ENCODE assay signal across 17 cellular contexts in genomic region chr19:42288881-42289555, GRCh38. TPM values are rescaled to one million over a fixed set of nuclear protein-coding genes. Genes with fewer than 3 reads are reported as not detected.
DNase-seq lines count a peak whose midpoint lies in the region; ATAC-seq and TF ChIP-seq lines count a peak whose summit lies in the region.
"Had no signal": no experiment of that assay in that cellular context is flagged by ENCODE, and none has a peak within 500 bp of the region (broad histone marks: within the 10 kb centered on the region; RNA-seq: fewer than 3 reads in every experiment).

No MANE protein-coding gene starts in this region.

- no peak for DNase-seq in brain microvascular endothelial cell
- DNase-seq in neuronal stem cell (ENCODE audit: low spot score), result no peak
- DNase-seq in vagina (ENCODE audit: extremely low spot score in 2 of 2), result no peak
- DNase-seq in NCI-H345 (lab: John Stamatoyannopoulos, UW), result no peak
- DNase-seq: CD4-positive, alpha-beta T cell; DMS53; HCEC 1CT; KG1; NCI-H1417 treated with DMSO at 0.1 percent for 48 hours; NCI-H2029; NCI-H2171; NCI-H446 treated with DMSO at 0.1 percent for 48 hours; NCI-H774 had no signal

- peaks cover 21% of the 10 kb centered on the region for H3K4me1 ChIP-seq in DOHH2 (ENCODE audit: control insufficient read depth, low read length)
- peaks cover 19% of the 10 kb centered on the region for H3K4me1 ChIP-seq in HEK293 (ENCODE audit: control insufficient read depth, insufficient read depth, low read length)
- H3K4me1 ChIP-seq in neuronal stem cell (ENCODE audit: control insufficient read depth in 2 of 2, insufficient read depth in 1 of 2, low read depth in 1 of 2, low read length in 2 of 2), result peaks cover 14% of the 10 kb centered on the region in 2 donors
- H3K4me1 ChIP-seq in vagina, result peaks cover 27% of the 10 kb centered on the region

- peak overlapping the region; percentile 44 for H3K9ac ChIP-seq in neuronal stem cell (ENCODE audit: low read depth, low read length, poor library complexity)

- no peaks in the 10 kb centered on the region for H3K9me3 ChIP-seq in DOHH2 (ENCODE audit: control insufficient read depth, insufficient read depth, low read length)
- no peaks in the 10 kb centered on the region for H3K9me3 ChIP-seq in HEK293 (ENCODE audit: control insufficient read depth, insufficient read depth, low read depth, low read length)
- H3K9me3 ChIP-seq in neuronal stem cell (replicated peaks in 1 of 2; ENCODE audit: control insufficient read depth in 2 of 2, insufficient read depth in 1 of 2, low read depth in 1 of 2, low read length in 2 of 2), result peaks cover 0 to 2% of the 10 kb centered on the region in 2 donors
- no peaks in the 10 kb centered on the region for H3K9me3 ChIP-seq in vagina

- peak overlapping the region; percentile 25 for H3K23ac ChIP-seq in neuronal stem cell (ENCODE audit: low read depth, low read length, poor library complexity)

- peak; percentile 26 for TF ChIP-seq CTCF in DOHH2 (IDR thresholded peaks at IDR 0.05; ENCODE audit: low read depth, low read length, poor library complexity, severe bottlenecking)
- peak; percentile 58; the same call in 1 of the 2 replicates for TF ChIP-seq CTCF in HEK293 (tag by site-specific recombination; IDR thresholded peaks at IDR 0.05)
- TF ChIP-seq CTCF in brain microvascular endothelial cell (IDR thresholded peaks at IDR 0.05; ENCODE audit: low read depth, low read length, missing control alignments), result peak; percentile 7
- TF ChIP-seq CTCF in vagina (IDR thresholded peaks at IDR 0.05), result no peak

- no peak for TF ChIP-seq POLR2A in vagina (IDR thresholded peaks at IDR 0.05)

- H3K79me1 ChIP-seq in neuronal stem cell (ENCODE audit: low read depth, low read length), result peaks cover 31% of the 10 kb centered on the region

- H4K8ac ChIP-seq in neuronal stem cell (ENCODE audit: low read depth, low read length), result no peak overlapping the region

- no peak overlapping the region for H2AK5ac ChIP-seq in neuronal stem cell (ENCODE audit: low read depth, low read length)

- no peaks in the 10 kb centered on the region for H3K9me2 ChIP-seq in DOHH2 (replicated peaks; ENCODE audit: control insufficient read depth, low read length)

- in situ Hi-C loops in brain microvascular endothelial cell (cut with HindIII; ENCODE audit: low pct_ligation_motif_present, low sequenced_read_pairs), result no loop called here

- H3K4ac ChIP-seq in neuronal stem cell (ENCODE audit: low read length), result no peak overlapping the region

- H3K27ac ChIP-seq in DOHH2 (ENCODE audit: low read depth, low read length) (no peak overlapping the region), HEK293 (ENCODE audit: extremely low read depth, low read depth, low read length) (no peak overlapping the region), brain microvascular endothelial cell (no peak overlapping the region), neuronal stem cell (replicated peaks; ENCODE audit: low read length) (no peak overlapping the region), vagina (no peak overlapping the region)
- H3K27ac ChIP-seq: SJSA1 had no signal

- intact Hi-C loops in vagina (cut with DNase I), result no loop called here

- H3K36me3 ChIP-seq in DOHH2 (ENCODE audit: control insufficient read depth, low read length) (peaks cover 83% of the 10 kb centered on the region), HEK293 (ENCODE audit: control insufficient read depth in 2 of 2, insufficient read depth in 1 of 2, low read length in 2 of 2) (peaks cover 5 to 74% of the 10 kb centered on the region in 2 experiments; a peak in 2 of 3 replicates), brain microvascular endothelial cell (replicated peaks) (peaks cover 68% of the 10 kb centered on the region), neuronal stem cell (replicated peaks in 1 of 2; ENCODE audit: control insufficient read depth in 2 of 2, insufficient read depth in 2 of 2, low read length in 2 of 2) (peaks cover 74 to 86% of the 10 kb centered on the region in 2 donors), vagina (peaks cover 0 to 60% of the 10 kb centered on the region in 2 donors)

- ATAC-seq in HG03342 (IDR thresholded peaks at IDR 0.05; ENCODE audit: unreplicated experiment), result no peak

- POLR2A ChIA-PET in HEK293 (lab: Yijun Ruan, JAX), result interaction anchor here (0.5 to 1.5 kb wide), 6 partner anchors 9 to 90 kb away, joined by 3 to 7 read pairs (median 3); no protein-coding TSS in a partner anchor

- WGBS in neuronal stem cell (ENCODE audit: extremely low coverage in 2 of 2, insufficient read length in 2 of 2, insufficient replicate concordance in 1 of 2), 2 donors, result no CpG with 5 or more reads among the region's 22 CpGs

- H2BK12ac ChIP-seq in neuronal stem cell (ENCODE audit: low read length), result no peak overlapping the region

- no peak overlapping the region for H3K18ac ChIP-seq in neuronal stem cell (ENCODE audit: low read length)

- no peak overlapping the region for H4K91ac ChIP-seq in neuronal stem cell (ENCODE audit: low read depth, low read length, poor library complexity)

- H2BK5ac ChIP-seq in neuronal stem cell (ENCODE audit: low read length), result peak overlapping the region; percentile 75

- 0 out of 2 replicates have a peak, but pooled peaks cover 3% of the 10 kb centered on the region for H4K20me1 ChIP-seq in DOHH2 (ENCODE audit: control insufficient read depth, insufficient read depth, low read depth, low read length)

- H3F3A ChIP-seq in DOHH2 (ENCODE audit: control insufficient read depth, insufficient read depth), result no peaks in the 10 kb centered on the region

- H2BK120ac ChIP-seq in neuronal stem cell (ENCODE audit: low read depth, low read length), result no peak overlapping the region

- no peak overlapping the region for H3K14ac ChIP-seq in neuronal stem cell (ENCODE audit: low read length)

- H2BK15ac ChIP-seq in neuronal stem cell (ENCODE audit: low read length), result no peak overlapping the region

- H3K4me2 ChIP-seq in DOHH2 (ENCODE audit: low read length) (no peak overlapping the region), neuronal stem cell (ENCODE audit: insufficient read depth, low read length, poor library complexity, severe bottlenecking) (no peak overlapping the region)

- H3K4me3 ChIP-seq in DOHH2 (ENCODE audit: low read length), result no peak overlapping the region
- no peak overlapping the region for H3K4me3 ChIP-seq in HEK293 (ENCODE audit: low read depth, low read length)
- H3K4me3 ChIP-seq in brain microvascular endothelial cell (ENCODE audit: low read depth, low read length), result no peak overlapping the region
- no peak overlapping the region for H3K4me3 ChIP-seq in neuronal stem cell (ENCODE audit: low read length in 2 of 2)
- H3K4me3 ChIP-seq in vagina, result no peak overlapping the region
- H3K4me3 ChIP-seq: SJSA1 had no signal

- CTCF ChIA-PET in HEK293 (lab: Yijun Ruan, JAX), result interaction anchor here (0.6 to 3.6 kb wide), 4 partner anchors 10 to 156 kb away, joined by 3 to 16 read pairs (median 7); partner anchors contain the start of gene POU2F2

- H3K79me2 ChIP-seq in DOHH2 (ENCODE audit: control insufficient read depth, low read length), result peaks cover 23% of the 10 kb centered on the region

- H2AFZ ChIP-seq in neuronal stem cell (ENCODE audit: low read length), result no peak overlapping the region

- no peaks in the 10 kb centered on the region for H3K27me3 ChIP-seq in DOHH2 (ENCODE audit: control insufficient read depth, low read length)
- H3K27me3 ChIP-seq in brain microvascular endothelial cell (replicated peaks), result no peaks in the 10 kb centered on the region
- peaks cover 0 to 2% (median 0%) of the 10 kb centered on the region in 3 experiments for H3K27me3 ChIP-seq in neuronal stem cell (ENCODE audit: control insufficient read depth in 3 of 3, insufficient read depth in 3 of 3, low read depth in 1 of 3, low read length in 3 of 3)
- H3K27me3 ChIP-seq in vagina, result no peaks in the 10 kb centered on the region
- H3K27me3 ChIP-seq: SJSA1 had no signal

TF ChIP-seq in HEK293, 187 proteins besides CTCF, POLR2A, EP300 and RAD21 (continues in another document):
- TF ChIP-seq ZNF670 (tag by site-specific recombination; IDR thresholded peaks at IDR 0.05; ENCODE audit: low read depth) (no peak), ZBTB20 (tag by site-specific recombination; IDR thresholded peaks at IDR 0.05) (no peak), SP7 (tag by site-specific recombination; IDR thresholded peaks at IDR 0.05) (no peak), ZNF138 (tag by site-specific recombination; IDR thresholded peaks at IDR 0.05; ENCODE audit: borderline replicate concordance) (no peak), PBX3 (CRISPR knock-in tag; IDR thresholded peaks at IDR 0.05) (no peak), ZNF513 (tag by site-specific recombination; IDR thresholded peaks at IDR 0.05) (0 out of 2 replicates have a peak, but pooled peaks have one; percentile 51), KLF8 (tag by site-specific recombination; IDR thresholded peaks at IDR 0.05) (no peak)

RNA-seq across cellular contexts. Expression of gene PRR19, which starts 12.9 kb away (rescaled TPM):
- 2.2 TPM for polyA plus RNA-seq in neuronal stem cell (2013, experiment 1 of 2)
- polyA plus RNA-seq in neuronal stem cell (2013, experiment 2 of 2), result 2.0 TPM
- total RNA-seq in vagina, result not detected

RNA-seq across cellular contexts. Expression of gene PAFAH1B3, which starts 13.4 kb away (rescaled TPM):
- polyA plus RNA-seq in neuronal stem cell (2013, experiment 1 of 2), result 134 TPM
- polyA plus RNA-seq in neuronal stem cell (2013, experiment 2 of 2), result 128 TPM
- total RNA-seq in vagina, result 21.9 TPM

RNA-seq across cellular contexts. Expression of gene CIC, which starts 20.0 kb away (rescaled TPM):
- 38.5 TPM for polyA plus RNA-seq in neuronal stem cell (2013, experiment 1 of 2)
- 37.8 TPM for polyA plus RNA-seq in neuronal stem cell (2013, experiment 2 of 2)
- total RNA-seq in vagina, result 36.1 TPM

RNA-seq across cellular contexts. Expression of gene TMEM145, which starts 24.1 kb away (rescaled TPM):
- polyA plus RNA-seq in neuronal stem cell (2013, experiment 1 of 2), result 0.61 TPM
- 0.79 TPM for polyA plus RNA-seq in neuronal stem cell (2013, experiment 2 of 2)
- not detected for total RNA-seq in vagina
- total RNA-seq: CD4-positive, alpha-beta T cell; SJSA1 had no signal

RNA-seq across cellular contexts. Expression of gene ERF, which starts 34.1 kb away (rescaled TPM):
- polyA plus RNA-seq in neuronal stem cell (2013, experiment 1 of 2), result 77.7 TPM
- polyA plus RNA-seq in neuronal stem cell (2013, experiment 2 of 2), result 78.0 TPM
- total RNA-seq in vagina, result 44.7 TPM

Comparison
In these comparisons a context has a peak if more than half of its experiments do, and no peak if none do; other contexts are left out.
1. CTCF ChIP-seq: peak in DOHH2 (single experiment), HEK293 (single experiment) and brain microvascular endothelial cell (single experiment); none in vagina (0 of 3).